8 cellular contexts compared by ENCODE assay signal in genomic region chr1:51235611-51236547, GRCh38. TPM values are rescaled to one million over a fixed set of nuclear protein-coding genes. Genes with fewer than 3 reads are reported as not detected.
A peak's percentile ranks its signal among the peaks of the same experiment; 100 is the strongest.
DNase-seq lines count a peak whose midpoint lies in the region; FAIRE-seq and TF ChIP-seq lines count a peak whose summit lies in the region.

Gene RNF11 (plus strand): TSS chr1:51236273. CDS start chr1:51236757, 484 bp downstream.

- peak within 1 kb of the TSS; percentile 92 for H3K27ac Mint-ChIP-seq in nephron progenitor cell
- peak within 1 kb of the TSS; percentile 83 for H3K27ac Mint-ChIP-seq in stimulated activated naive CD8-positive, alpha-beta T cell treated with anti-CD3 and anti-CD28 coated beads, Interleukin-15, Interleukin-2, amounts not matched to agents 100 ng/mL and 50 ng/mL, for 24 hours

- peaks cover 51% of the 10 kb centered on the region for H3K79me2 ChIP-seq in Loucy (ENCODE audit: insufficient read depth, low read length)

- peak; percentile 96 for TF ChIP-seq POLR2A in H54 (IDR thresholded peaks at IDR 0.05; ENCODE audit: low read depth, low read length)
- peak; percentile 81 for TF ChIP-seq POLR2A in Raji (IDR thresholded peaks at IDR 0.05; ENCODE audit: insufficient read depth, low read depth, low read length)

- no peaks in the 10 kb centered on the region for H3K36me3 ChIP-seq in Loucy (ENCODE audit: insufficient read depth, low read length)

- H3K4me3 ChIP-seq in Loucy (ENCODE audit: low read length, poor library complexity, severe bottlenecking) (peak within 1 kb of the TSS; percentile 84), fibroblast of the aortic adventitia (ENCODE audit: low read depth, low read length) (peak within 1 kb of the TSS; percentile 98)

- H3K27me3 ChIP-seq in Loucy (ENCODE audit: insufficient read depth, low read length, poor library complexity, severe bottlenecking), result no peaks in the 10 kb centered on the region

- H3K27me3 Mint-ChIP-seq in nephron progenitor cell (ENCODE audit: low read depth, poor library complexity), result peaks cover 10% of the 10 kb centered on the region
- no peaks in the 10 kb centered on the region for H3K27me3 Mint-ChIP-seq in stimulated activated naive CD8-positive, alpha-beta T cell treated with anti-CD3 and anti-CD28 coated beads, Interleukin-15, Interleukin-2, amounts not matched to agents 100 ng/mL and 50 ng/mL, for 24 hours

- FAIRE-seq in H54 (lab: Jason Lieb, UNC), result no peak

- no peaks in the 10 kb centered on the region for H3K9me3 Mint-ChIP-seq in nephron progenitor cell
- no peaks in the 10 kb centered on the region for H3K9me3 Mint-ChIP-seq in stimulated activated naive CD8-positive, alpha-beta T cell treated with anti-CD3 and anti-CD28 coated beads, Interleukin-15, Interleukin-2, amounts not matched to agents 100 ng/mL and 50 ng/mL, for 24 hours

- peak within 1 kb of the TSS; percentile 99 for H2AFZ ChIP-seq in Loucy (ENCODE audit: low read length)

- H3K4me1 Mint-ChIP-seq in nephron progenitor cell, result peaks cover 14% of the 10 kb centered on the region
- peaks cover 39% of the 10 kb centered on the region for H3K4me1 Mint-ChIP-seq in stimulated activated naive CD8-positive, alpha-beta T cell treated with anti-CD3 and anti-CD28 coated beads, Interleukin-15, Interleukin-2, amounts not matched to agents 100 ng/mL and 50 ng/mL, for 24 hours (ENCODE audit: low read depth)

- H3K4me2 ChIP-seq in Loucy (ENCODE audit: low read depth, low read length, poor library complexity, severe bottlenecking), result peak within 1 kb of the TSS; percentile 99

- H3K4me3 Mint-ChIP-seq in nephron progenitor cell, result peak within 1 kb of the TSS; percentile 93
- peak within 1 kb of the TSS; percentile 86 for H3K4me3 Mint-ChIP-seq in stimulated activated naive CD8-positive, alpha-beta T cell treated with anti-CD3 and anti-CD28 coated beads, Interleukin-15, Interleukin-2, amounts not matched to agents 100 ng/mL and 50 ng/mL, for 24 hours

- peaks cover 44% of the 10 kb centered on the region for H3K4me1 ChIP-seq in Loucy (ENCODE audit: insufficient read depth, low read length, poor library complexity, severe bottlenecking)

- DNase-seq in EL, result peak; percentile 90
- DNase-seq in H54 (ENCODE audit: insufficient read length, low spot score), result peak; percentile 86
- peak; percentile 97 for DNase-seq in activated effector memory CD4-positive, alpha-beta T cell treated with anti-CD3 and anti-CD28 coated beads, Interleukin-2, amount 50 U/mL, for 16 hours
- peak; percentile 84 for DNase-seq in fibroblast of the aortic adventitia (ENCODE audit: low read depth)
- DNase-seq in nephron progenitor cell, result peak; percentile 93

- no peaks in the 10 kb centered on the region for H3F3A ChIP-seq in Loucy (ENCODE audit: low read depth)

- peaks cover 42% of the 10 kb centered on the region for H4K20me1 ChIP-seq in Loucy (ENCODE audit: insufficient read depth, low read length, poor library complexity, severe bottlenecking)

- TF ChIP-seq CTCF in Loucy (conservative IDR thresholded peaks at IDR 0.05; ENCODE audit: low read length) (no peak), fibroblast of the aortic adventitia (IDR thresholded peaks at IDR 0.05; ENCODE audit: insufficient read depth, low read length) (no peak), nephron progenitor cell (IDR thresholded peaks at IDR 0.05) (no peak)

- H3K36me3 Mint-ChIP-seq in nephron progenitor cell (ENCODE audit: low read depth), result no peaks in the 10 kb centered on the region
- H3K36me3 Mint-ChIP-seq in stimulated activated naive CD8-positive, alpha-beta T cell treated with anti-CD3 and anti-CD28 coated beads, Interleukin-15, Interleukin-2, amounts not matched to agents 100 ng/mL and 50 ng/mL, for 24 hours (ENCODE audit: low read depth), result peaks cover 4% of the 10 kb centered on the region

- H3K9ac ChIP-seq in Loucy (ENCODE audit: low read depth, low read length, poor library complexity, severe bottlenecking), result peak within 1 kb of the TSS; percentile 88

- no peaks in the 10 kb centered on the region for H3K9me2 ChIP-seq in Loucy (replicated peaks; ENCODE audit: low read depth, low read length)

- H3K9me3 ChIP-seq in Loucy (ENCODE audit: insufficient read depth, low read depth, low read length), result no peaks in the 10 kb centered on the region

RNA-seq across cellular contexts. Expression of gene RNF11, which starts in this region (rescaled TPM):
- 78.1 and 112 TPM in 2 replicates for total RNA-seq in fibroblast of the aortic adventitia (ENCODE audit: low replicate concordance)

Comparison
In these comparisons a context has a peak if more than half of its experiments do, and no peak if none do; other contexts are left out.
1. Peak in every context shown above with its lines: DNase-seq and H3K4me3 ChIP-seq.